In genomic region chr13:102555914-102556553, GRCh38 we compare ENCODE assay signal across 8 cellular contexts. TPM values are rescaled to one million over a fixed set of nuclear protein-coding genes. Genes with fewer than 3 reads are reported as not detected.
DNase-seq lines count a peak whose midpoint lies in the region; ATAC-seq, FAIRE-seq and TF ChIP-seq lines count a peak whose summit lies in the region.

No MANE protein-coding gene starts in this region.

- no peaks in the 10 kb centered on the region for H3K36me3 ChIP-seq in small intestine (ENCODE audit: control insufficient read depth in 2 of 2, insufficient read depth in 2 of 2, low read length in 2 of 2)

- peak; percentile 42 for ATAC-seq in activated CD8-positive, alpha-beta memory T cell treated with anti-CD3 and anti-CD28 coated beads, Interleukin-2, amount 10 ng/mL, durations not matched to agents 7 days and 5 days
- no peak for ATAC-seq in HG02571 (IDR thresholded peaks at IDR 0.05; ENCODE audit: unreplicated experiment)

- peak; percentile 40 for TF ChIP-seq CTCF in foreskin fibroblast (IDR thresholded peaks at IDR 0.05; ENCODE audit: low read depth, low read length)

- peaks cover 4% of the 10 kb centered on the region for H3K4me1 Mint-ChIP-seq in activated CD8-positive, alpha-beta memory T cell treated with anti-CD3 and anti-CD28 coated beads, Interleukin-2, amount 10 ng/mL, durations not matched to agents 7 days and 5 days

- no peaks in the 10 kb centered on the region for H3K4me1 ChIP-seq in small intestine (ENCODE audit: control insufficient read depth in 2 of 2, insufficient read depth in 1 of 2, low read depth in 1 of 2, low read length in 1 of 2)

- 34 to 39% (median 37%) methylated on average over 6 of the region's 6 CpGs for WGBS in small intestine, 3 donors

- FAIRE-seq in small intestine (lab: Jason Lieb, UNC), result no peak

- CTCF ChIA-PET in activated CD8-positive, alpha-beta memory T cell treated with anti-CD3 and anti-CD28 coated beads, Interleukin-2, amount 10 ng/mL, durations not matched to agents 7 days and 5 days (lab: Charles Lee), result interaction anchor here (0.8 to 1.9 kb wide), 16 partner anchors 11 to 1411 kb away, joined by 3 to 9 read pairs (median 4); partner anchors contain the start of gene ERCC5

- DNase-seq in activated CD8-positive, alpha-beta memory T cell treated with anti-CD3 and anti-CD28 coated beads, Interleukin-2, amount 10 ng/mL, durations not matched to agents 7 days and 5 days, result no peak
- DNase-seq in activated CD8-positive, alpha-beta memory T cell treated with anti-CD3 and anti-CD28 coated beads, Interleukin-2, amount 50 U/mL, for 4 hours, result no peak
- DNase-seq in H4 (ENCODE audit: low spot score), result peak; percentile 16
- peak; percentile 86 for DNase-seq in NAMALWA (ENCODE audit: low spot score)
- DNase-seq in SW480 (ENCODE audit: low spot score), result peak; percentile 54
- peak; percentile 24 to 72 for DNase-seq in foreskin fibroblast
- peak; percentile 5 for DNase-seq in small intestine

- no peaks in the 10 kb centered on the region for H3K9me3 Mint-ChIP-seq in activated CD8-positive, alpha-beta memory T cell treated with anti-CD3 and anti-CD28 coated beads, Interleukin-2, amount 10 ng/mL, durations not matched to agents 7 days and 5 days (ENCODE audit: low read depth)

- H3K4me3 Mint-ChIP-seq in activated CD8-positive, alpha-beta memory T cell treated with anti-CD3 and anti-CD28 coated beads, Interleukin-2, amount 10 ng/mL, durations not matched to agents 7 days and 5 days, result no peak overlapping the region

- no peaks in the 10 kb centered on the region for H3K36me3 Mint-ChIP-seq in activated CD8-positive, alpha-beta memory T cell treated with anti-CD3 and anti-CD28 coated beads, Interleukin-2, amount 10 ng/mL, durations not matched to agents 7 days and 5 days

- no peak overlapping the region for H3K27ac ChIP-seq in small intestine (ENCODE audit: low read depth in 1 of 2, low read length in 1 of 2)

- H3K27ac Mint-ChIP-seq in activated CD8-positive, alpha-beta memory T cell treated with anti-CD3 and anti-CD28 coated beads, Interleukin-2, amount 10 ng/mL, durations not matched to agents 7 days and 5 days, result no peak overlapping the region

- H3K9me3 ChIP-seq in small intestine (ENCODE audit: control insufficient read depth, low read depth), result no peaks in the 10 kb centered on the region

- peaks cover 8% of the 10 kb centered on the region for H3K27me3 Mint-ChIP-seq in activated CD8-positive, alpha-beta memory T cell treated with anti-CD3 and anti-CD28 coated beads, Interleukin-2, amount 10 ng/mL, durations not matched to agents 7 days and 5 days

- H3K4me3 ChIP-seq in foreskin fibroblast (ENCODE audit: low read depth in 1 of 2, low read length in 2 of 2), result no peak overlapping the region
- H3K4me3 ChIP-seq in small intestine (ENCODE audit: low read depth in 1 of 2, low read length in 2 of 2), result no peak overlapping the region

- H3K27me3 ChIP-seq in small intestine (ENCODE audit: control insufficient read depth in 2 of 2, insufficient read depth in 2 of 2, low read length in 2 of 2), result no peaks in the 10 kb centered on the region

RNA-seq across cellular contexts. Expression of gene TPP2, which starts 40.8 kb away (rescaled TPM):
- total RNA-seq in activated CD8-positive, alpha-beta memory T cell treated with anti-CD3 and anti-CD28 coated beads, Interleukin-2, amount 10 ng/mL, durations not matched to agents 7 days and 5 days, result 10 to 100 TPM; 74.8 to 95.7 TPM
- 16.2 and 27.1 TPM in 2 replicates for total RNA-seq in H4 (2014; rRNA removed; shearing (Covaris generic))
- polyA plus RNA-seq in small intestine, result 10 to 100 TPM; 10.5 to 17.9 (median 13.0) TPM

Comparison
In these comparisons a context has a peak if more than half of its experiments do, and no peak if none do; other contexts are left out.
1. DNase-seq: peak in H4 (single experiment), NAMALWA (single experiment), SW480 (single experiment), foreskin fibroblast (2 of 2) and small intestine (single experiment); none in activated CD8-positive, alpha-beta memory T cell treated with anti-CD3 and anti-CD28 coated beads, Interleukin-2, amount 10 ng/mL, durations not matched to agents 7 days and 5 days (single experiment) and activated CD8-positive, alpha-beta memory T cell treated with anti-CD3 and anti-CD28 coated beads, Interleukin-2, amount 50 U/mL, for 4 hours (single experiment).